Comparison of ENCODE assay signal across 13 cellular contexts in the genomic region with DNA sequence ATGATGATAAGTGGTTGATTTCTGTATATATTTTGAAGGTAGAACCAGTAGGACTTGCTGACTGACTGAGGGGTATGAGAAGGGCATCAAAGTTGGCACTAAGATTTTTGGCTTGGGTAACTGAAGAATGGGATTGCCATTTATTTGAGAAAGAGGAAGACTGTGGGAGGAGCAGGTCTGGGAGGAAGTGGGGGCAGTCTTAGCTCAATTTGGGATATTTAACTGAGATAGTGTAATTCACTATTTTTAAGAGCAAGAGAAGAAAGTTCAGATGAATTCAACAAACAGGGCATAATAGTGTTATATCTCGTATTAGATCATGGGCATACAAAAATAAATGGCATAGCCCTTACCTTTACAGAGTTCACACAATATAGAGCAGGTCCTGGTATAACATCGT. TPM values are rescaled to one million over a fixed set of nuclear protein-coding genes. Genes with fewer than 3 reads are reported as not detected.
DNase-seq lines count a peak whose midpoint lies in the region; ATAC-seq, FAIRE-seq and TF ChIP-seq lines count a peak whose summit lies in the region.
"Had no signal": no experiment of that assay in that cellular context is flagged by ENCODE, and none has a peak within 500 bp of the region (broad histone marks: within the 10 kb centered on the region; RNA-seq: fewer than 3 reads in every experiment).

No MANE protein-coding gene starts in this region.

- H3K36me3 ChIP-seq in GM12878 (ENCODE audit: control insufficient read depth in 2 of 2, insufficient read depth in 2 of 2, low read length in 1 of 2) = peaks cover 0 to 4% of the 10 kb centered on the region in 2 experiments; a peak in 1 of 4 replicates
- peaks cover 29% of the 10 kb centered on the region for H3K36me3 ChIP-seq in neuron (ENCODE audit: insufficient read depth, low read length)
- H3K36me3 ChIP-seq: stomach had no signal

- H3K4me1 ChIP-seq in GM12878 (ENCODE audit: control insufficient read depth, insufficient read depth, low read length) (peaks cover 15% of the 10 kb centered on the region; the same call in 1 of the 2 replicates), neuron (ENCODE audit: insufficient read depth, low read length) (peaks cover 22% of the 10 kb centered on the region)

- no peaks in the 10 kb centered on the region for H4K20me1 ChIP-seq in GM12878 (ENCODE audit: control insufficient read depth, insufficient read depth)

- intact Hi-C loops in GM12878 (cut with micrococcal nuclease; ENCODE audit: unreplicated experiment) (loop anchor here (2.0 kb wide), 1 partner anchor 118 kb away; no protein-coding TSS in a partner anchor), cardiac septum (cut with DNase I) (loop anchor here (5.0 kb wide), 1 partner anchor 115 kb away; no protein-coding TSS in a partner anchor)

- SMC1A ChIA-PET in GM12878 (lab: Charles Lee; ENCODE audit: uncharacterized antibody, unreplicated experiment) = interaction anchor here (0.9 to 12.3 kb wide), 14 partner anchors 9 to 123 kb away, joined by 3 to 227 read pairs (median 4); a partner anchor contains a TSS

- peaks cover 65% of the 10 kb centered on the region for H3K79me2 ChIP-seq in GM12878 (ENCODE audit: control insufficient read depth, insufficient read depth, low read length)

- peak overlapping the region; percentile 68 for H3K9ac ChIP-seq in GM12878 (ENCODE audit: control insufficient read depth, insufficient read depth, low read length)

- no peak overlapping the region for H2AFZ ChIP-seq in GM12878 (ENCODE audit: control insufficient read depth, low read depth, low read length)
- H2AFZ ChIP-seq in neuron (ENCODE audit: low read depth, low read length) = no peak overlapping the region

- BruUV-seq in GM12878 (replicated peaks; lab: Mats Ljungman, UMichigan) = no TSS peak

- peak overlapping the region; percentile 46 for H3K4me2 ChIP-seq in GM12878 (ENCODE audit: control insufficient read depth, insufficient read depth)

- no peak for TF ChIP-seq RAD21 in GM12878 (IDR thresholded peaks at IDR 0.05; ENCODE audit: insufficient read depth, low read depth, low read length)

- DNase-seq in GM12864 (ENCODE audit: low read depth) = no peak
- DNase-seq in LNCaP clone FGC (ENCODE audit: low read depth) = no peak
- no peak for DNase-seq in GM12878 (ENCODE audit: low read depth, low spot score)
- no peak for DNase-seq in NCI-H1048 (lab: John Stamatoyannopoulos, UW)
- DNase-seq in NCI-H69 (lab: John Stamatoyannopoulos, UW) = no peak
- no peak for DNase-seq in cardiac septum (ENCODE audit: low spot score)
- DNase-seq: activated effector memory CD4-positive, alpha-beta T cell treated with Interleukin-2 at 50 U/mL for 16 hours; NCI-H446 treated with DMSO at 0.1 percent for 48 hours; stomach; T-helper 1 cell had no signal

- WGBS in GM12878 (ENCODE audit: insufficient coverage, insufficient replicate concordance, low lambda C conversion rate, missing lambda C conversion rate) = 22% methylated on average over 2 of the region's 2 CpGs

- FAIRE-seq in GM12878 (lab: Jason Lieb, UNC) = no peak
- FAIRE-seq: bronchial epithelial cell had no signal

- H3K27ac ChIP-seq in GM12878 (ENCODE audit: control insufficient read depth, insufficient read depth) = peak overlapping the region; percentile 64
- H3K27ac ChIP-seq: epithelial cell of prostate, stomach had no signal

- no peak for TF ChIP-seq EP300 in GM12878 (IDR thresholded peaks at IDR 0.05; ENCODE audit: borderline replicate concordance in 1 of 2, control insufficient read depth in 1 of 2, low read depth in 2 of 2, low read length in 2 of 2)

- CTCF ChIA-PET in GM12878 (lab: Yijun Ruan, JAX) = interaction anchor here (0.9 to 8.8 kb wide), 9 partner anchors 12 to 124 kb away, joined by 3 to 94 read pairs (median 6); a partner anchor contains a TSS

- POLR2A ChIA-PET in GM12878 (lab: Charles Lee) = interaction anchor here (0.7 to 4.5 kb wide), 11 partner anchors 11 to 402 kb away, joined by 3 to 22 read pairs (median 3); a partner anchor contains a TSS

- RAD21 ChIA-PET in GM12878 (lab: Charles Lee; ENCODE audit: unreplicated experiment) = interaction anchor here (1.0 to 6.8 kb wide), 10 partner anchors 11 to 119 kb away, joined by 3 to 88 read pairs (median 4); a partner anchor contains a TSS

- H3K4me3 ChIP-seq in GM12864 (ENCODE audit: low read depth, low read length) (peak overlapping the region; percentile 77), LNCaP clone FGC (ENCODE audit: low read depth, low read length) (peak overlapping the region; percentile 86), GM12878 (peak overlapping the region; percentile 91), neuron (ENCODE audit: low read length) (peak overlapping the region; percentile 83)
- H3K4me3 ChIP-seq: stomach had no signal

- no peaks in the 10 kb centered on the region for H3K27me3 ChIP-seq in GM12878 (replicated peaks in 1 of 2; ENCODE audit: control insufficient read depth in 2 of 2, insufficient read depth in 2 of 2, low read length in 1 of 2)
- no peaks in the 10 kb centered on the region for H3K27me3 ChIP-seq in neuron (ENCODE audit: insufficient read depth, low read length)
- H3K27me3 ChIP-seq: stomach had no signal

- H3K9me3 ChIP-seq in GM12878 (replicated peaks; ENCODE audit: control insufficient read depth, insufficient read depth, low read length) (no peaks in the 10 kb centered on the region), neuron (ENCODE audit: low read length) (no peaks in the 10 kb centered on the region)
- H3K9me3 ChIP-seq: stomach had no signal

- in situ Hi-C loops in GM12878 (cut with MboI) = no loop called here

- ATAC-seq in GM12878 = no peak

- TF ChIP-seq CTCF in GM12864 (IDR thresholded peaks at IDR 0.05; ENCODE audit: low read depth, low read length, missing control alignments) (no peak), LNCaP clone FGC (IDR thresholded peaks at IDR 0.05; ENCODE audit: control insufficient read depth, extremely low read depth, insufficient read depth) (no peak), GM12878 (IDR thresholded peaks at IDR 0.05 in 2 of 3, conservative IDR thresholded peaks at IDR 0.05 in 1 of 3; ENCODE audit: control insufficient read depth in 2 of 3, extremely low read depth in 1 of 3, insufficient read depth in 1 of 3, low read depth in 3 of 3, low read length in 3 of 3) (no peak)

- no peak for TF ChIP-seq POLR2A in GM12878 (IDR thresholded peaks at IDR 0.05; ENCODE audit: low read depth, low read length)

TF ChIP-seq in GM12878, 131 proteins besides CTCF, POLR2A, EP300 and RAD21:
- no peak for TF ChIP-seq CREM (IDR thresholded peaks at IDR 0.05; ENCODE audit: low read depth)
- TF ChIP-seq JUND (IDR thresholded peaks at IDR 0.05; ENCODE audit: low read depth, low read length) = no peak
- no peak for TF ChIP-seq POU2F2 (IDR thresholded peaks at IDR 0.05; ENCODE audit: borderline replicate concordance, low read depth, low read length)

RNA-seq across cellular contexts. Expression of a gene that starts 1.7 kb away (rescaled TPM):
- total RNA-seq in GM12878 (2013; cell fraction: nucleolus; rRNA removed) = 142 and 156 TPM in 2 replicates
- 78.9 and 95.3 TPM in 2 replicates for total RNA-seq in GM12878 (2014; rRNA removed)
- total RNA-seq in GM12878 (2014; rRNA removed; fragmentation: Illumina TruSeq; extraction: Trizol) = 92.6 and 95.4 TPM in 2 replicates
- total RNA-seq in GM12878 (2021) = 71.6 and 78.4 TPM in 2 replicates
- 29.4 TPM for polyA plus RNA-seq in GM12878 (2011; ENCODE audit: low read depth)
- 84.4 and 105 TPM in 2 replicates for polyA plus RNA-seq in GM12878 (2011; rRNA removed)
- 35.8 and 36.0 TPM in 2 replicates for polyA plus RNA-seq in GM12878 (2011; cell fraction: cytosol; rRNA removed)
- 97.5 and 112 TPM in 2 replicates for polyA plus RNA-seq in GM12878 (2011; cell fraction: nucleus; rRNA removed)
- polyA plus RNA-seq in GM12878 (2012) = 25.4 and 35.5 TPM in 2 replicates
- 98.6 and 126 TPM in 2 replicates for polyA plus RNA-seq in GM12878 (2014; fragmentation: Illumina TruSeq; extraction: Trizol)
- 10 to 100 TPM; 29.1 to 38.6 TPM for polyA plus RNA-seq in GM12878 (2014; fragmentation: Nextera tagmentation; extraction: Ambion mirVana)
- 66.7 and 79.6 TPM in 2 replicates for polyA plus RNA-seq in GM12878 (2014; rRNA removed)
- 10 to 100 TPM; 73.1 to 75.6 TPM for polyA plus RNA-seq in GM12878 (2016; fragmentation: Nextera tagmentation; extraction: Ambion mirVana)
- 53.6 and 55.4 TPM in 2 replicates for polyA minus RNA-seq in GM12878 (2011; rRNA and poly(A)+ RNA removed)
- 18.8 and 28.1 TPM in 2 replicates for polyA minus RNA-seq in GM12878 (2011; cell fraction: cytosol; rRNA and poly(A)+ RNA removed)
- 39.4 and 86.6 TPM in 2 replicates for polyA minus RNA-seq in GM12878 (2011; cell fraction: nucleus; rRNA and poly(A)+ RNA removed)
- total RNA-seq in cardiac septum = 0.43 TPM

RNA-seq across cellular contexts. Expression of a gene that starts 53.9 kb away (rescaled TPM):
- 43.4 and 50.5 TPM in 2 replicates for total RNA-seq in GM12878 (2013; cell fraction: nucleolus; rRNA removed)
- 17.3 and 19.2 TPM in 2 replicates for total RNA-seq in GM12878 (2014; rRNA removed)
- 16.4 and 20.1 TPM in 2 replicates for total RNA-seq in GM12878 (2014; rRNA removed; fragmentation: Illumina TruSeq; extraction: Trizol)
- total RNA-seq in GM12878 (2021) = 34.9 and 35.7 TPM in 2 replicates
- 20.0 TPM for polyA plus RNA-seq in GM12878 (2011; ENCODE audit: low read depth)
- 14.7 and 22.1 TPM in 2 replicates for polyA plus RNA-seq in GM12878 (2011; rRNA removed)
- polyA plus RNA-seq in GM12878 (2011; cell fraction: cytosol; rRNA removed) = 27.1 and 27.9 TPM in 2 replicates
- polyA plus RNA-seq in GM12878 (2011; cell fraction: nucleus; rRNA removed) = 24.6 and 24.9 TPM in 2 replicates
- polyA plus RNA-seq in GM12878 (2012) = 26.9 and 30.0 TPM in 2 replicates
- polyA plus RNA-seq in GM12878 (2014; fragmentation: Illumina TruSeq; extraction: Trizol) = 17.4 and 23.8 TPM in 2 replicates
- polyA plus RNA-seq in GM12878 (2014; fragmentation: Nextera tagmentation; extraction: Ambion mirVana) = 1 to 10 TPM in 1 of 2 experiments, under 1 TPM in 1; 0.82 to 1.3 TPM
- 26.8 and 27.5 TPM in 2 replicates for polyA plus RNA-seq in GM12878 (2014; rRNA removed)
- polyA plus RNA-seq in GM12878 (2016; fragmentation: Nextera tagmentation; extraction: Ambion mirVana) = 1 to 10 TPM; 4.0 to 4.2 TPM
- 21.4 and 35.2 TPM in 2 replicates for polyA minus RNA-seq in GM12878 (2011; rRNA and poly(A)+ RNA removed)
- polyA minus RNA-seq in GM12878 (2011; cell fraction: cytosol; rRNA and poly(A)+ RNA removed) = 8.8 and 9.4 TPM in 2 replicates
- polyA minus RNA-seq in GM12878 (2011; cell fraction: nucleus; rRNA and poly(A)+ RNA removed) = 9.3 and 14.4 TPM in 2 replicates
- 1.1 TPM for total RNA-seq in cardiac septum

Comparison
In these comparisons a context has a peak if more than half of its experiments do, and no peak if none do; other contexts are left out.
1. RNA of a gene that starts 1.7 kb away (total RNA-seq): 71.6 to 156 TPM in GM12878; 0.43 TPM in cardiac septum (single experiment); every median in the first group is over 10 times any median in the second.
2. Peak in every context shown above with its lines, with median percentiles within 50 percentile points of each other: H3K4me3 ChIP-seq.